1 cellular context compared by ENCODE assay signal in genomic region chr2:218736535-218736934, GRCh38.
TF ChIP-seq lines count a peak whose summit lies in the region.

No MANE protein-coding gene starts in this region.

TF ChIP-seq in endothelial cell of umbilical vein, 7 proteins besides CTCF, POLR2A, EP300 and RAD21:
- TF ChIP-seq GATA2 (IDR thresholded peaks at IDR 0.05; ENCODE audit: insufficient read depth, insufficient read length, low read depth, low read length): no peak
- TF ChIP-seq FOS (IDR thresholded peaks at IDR 0.05; ENCODE audit: borderline replicate concordance, insufficient read depth, low read length): no peak
- no peak for TF ChIP-seq MAX (IDR thresholded peaks at IDR 0.05; ENCODE audit: insufficient read depth, insufficient read length)
- no peak for TF ChIP-seq JUN (IDR thresholded peaks at IDR 0.05; ENCODE audit: borderline replicate concordance, insufficient read depth, insufficient read length, low read depth)
- TF ChIP-seq EZH2 (IDR thresholded peaks at IDR 0.05; ENCODE audit: borderline replicate concordance, low read depth, low read length, severe bottlenecking): no peak
